In genomic region chr7:76225951-76226350, GRCh38 we compare ENCODE assay signal across 24 cellular contexts. TPM values are rescaled to one million over a fixed set of nuclear protein-coding genes. Genes with fewer than 3 reads are reported as not detected.
DNase-seq lines count a peak whose midpoint lies in the region; ATAC-seq, FAIRE-seq and TF ChIP-seq lines count a peak whose summit lies in the region.
"Had no signal": no experiment of that assay in that cellular context is flagged by ENCODE, and none has a peak within 500 bp of the region (broad histone marks: within the 10 kb centered on the region; RNA-seq: fewer than 3 reads in every experiment).

No MANE protein-coding gene starts in this region.

- CTCF ChIA-PET in HepG2 (lab: Yijun Ruan, JAX; ENCODE audit: low intra/inter-chr PET ratio, low total read pairs) = no interaction called here
- CTCF ChIA-PET in H1 (lab: Charles Lee; ENCODE audit: partially characterized antibody) = interaction anchor here (0.9 to 4.6 kb wide), 6 partner anchors 20 to 47 kb away, joined by 3 to 24 read pairs (median 4); partner anchors contain the start of gene SRRM3

- no peak for TF ChIP-seq EP300 in HepG2 (IDR thresholded peaks at IDR 0.05; ENCODE audit: low read depth in 2 of 2, low read length in 2 of 2)
- no peak for TF ChIP-seq EP300 in HepG2 (CRISPR knock-in tag; IDR thresholded peaks at IDR 0.05; ENCODE audit: borderline replicate concordance)
- TF ChIP-seq EP300 in H1 (IDR thresholded peaks at IDR 0.05; ENCODE audit: borderline replicate concordance in 1 of 2, low read depth in 2 of 2, low read length in 2 of 2) = no peak

- ATAC-seq in HepG2 (peak; percentile 84), right lobe of liver (no peak), GM18867 (IDR thresholded peaks at IDR 0.05; ENCODE audit: unreplicated experiment) (no peak)

- H2AFZ ChIP-seq in HepG2 (ENCODE audit: low read length) = no peak overlapping the region
- H2AFZ ChIP-seq in H1 (ENCODE audit: low read length) = no peak overlapping the region
- H2AFZ ChIP-seq in trophoblast cell (ENCODE audit: insufficient read depth, low read length, poor library complexity) = no peak overlapping the region

- TF ChIP-seq CTCF in HepG2 (CRISPR knock-in tag; IDR thresholded peaks at IDR 0.05) (no peak), right lobe of liver (IDR thresholded peaks at IDR 0.05) (no peak), H1 (IDR thresholded peaks at IDR 0.05; ENCODE audit: control extremely low read depth in 1 of 3, insufficient read depth in 1 of 3, low read depth in 1 of 3, low read length in 3 of 3) (no peak)

- H2BK15ac ChIP-seq in H1 (ENCODE audit: low read length) = 0 out of 2 replicates have a peak overlapping the region, but pooled peaks have one; percentile 1

- H2BK20ac ChIP-seq in H1 (ENCODE audit: low read length) = no peak overlapping the region

- H3K56ac ChIP-seq in H1 (replicated peaks; ENCODE audit: insufficient read length, low read depth, low read length) = no peak overlapping the region

- in situ Hi-C loops in HepG2 (cut with HindIII; ENCODE audit: extremely low pct_ligation_motif_present, low pct_unique_long_range_greater_than_20kb) = loop anchor here (5.0 kb wide), 1 partner anchor 36 kb away; no protein-coding TSS in a partner anchor

- H2AK5ac ChIP-seq in H1 (ENCODE audit: low read depth, low read length) (no peak overlapping the region), trophoblast cell (ENCODE audit: low read length) (no peak overlapping the region)

- H2BK120ac ChIP-seq in H1 (replicated peaks; ENCODE audit: low read depth, low read length) (no peak overlapping the region), trophoblast cell (ENCODE audit: insufficient read depth, low read length, poor library complexity) (no peak overlapping the region)

- FAIRE-seq in HepG2 (lab: Jason Lieb, UNC) = no peak
- FAIRE-seq in H1 (lab: Jason Lieb, UNC) = no peak
- FAIRE-seq: A204.1, GM12878, GM12892, GM18507, GM19239 had no signal

- no peak for TF ChIP-seq POLR2A in HepG2 (IDR thresholded peaks at IDR 0.05; ENCODE audit: insufficient read depth in 1 of 2, low read depth in 2 of 2, low read length in 2 of 2)
- TF ChIP-seq POLR2A in right lobe of liver (IDR thresholded peaks at IDR 0.05) = no peak
- TF ChIP-seq POLR2A in H1 (IDR thresholded peaks at IDR 0.05; ENCODE audit: control extremely low read depth in 1 of 2, low read depth in 2 of 2, low read length in 2 of 2) = no peak

- H3K27ac ChIP-seq in HepG2 (ENCODE audit: extremely low read length, insufficient read depth, low read length) (no peak overlapping the region), right lobe of liver (no peak overlapping the region), H1 (ENCODE audit: low read depth, low read length) (no peak overlapping the region), trophoblast cell (ENCODE audit: low read depth, low read length) (no peak overlapping the region)
- H3K27ac ChIP-seq: BLaER1 had no signal

- no peak overlapping the region for H3K14ac ChIP-seq in H1 (ENCODE audit: insufficient read length)
- H3K14ac ChIP-seq in trophoblast cell (ENCODE audit: low read length) = no peak overlapping the region

- no peak overlapping the region for H3K23ac ChIP-seq in H1 (ENCODE audit: insufficient read length)
- H3K23ac ChIP-seq in trophoblast cell (ENCODE audit: low read length) = no peak overlapping the region

- POLR2A ChIA-PET in HepG2 (lab: Yijun Ruan, JAX) = no interaction called here
- POLR2A ChIA-PET in H1 (lab: Charles Lee; ENCODE audit: partially characterized antibody) = interaction anchor here (1.0 to 6.4 kb wide), 6 partner anchors 8 to 31 kb away, joined by 3 to 41 read pairs (median 4); no protein-coding TSS in a partner anchor

- no peaks in the 10 kb centered on the region for H3K79me2 ChIP-seq in HepG2 (ENCODE audit: insufficient read depth, low read length)
- no peaks in the 10 kb centered on the region for H3K79me2 ChIP-seq in H1 (ENCODE audit: control insufficient read depth in 1 of 2, insufficient read depth in 2 of 2, low read length in 2 of 2)
- H3K79me2 ChIP-seq in trophoblast cell (ENCODE audit: control insufficient read depth, insufficient read depth, low read length, poor library complexity) = no peaks in the 10 kb centered on the region

- no peak overlapping the region for H3K4me3 ChIP-seq in HepG2 (replicated peaks in 1 of 3; ENCODE audit: insufficient read depth in 1 of 3, low read depth in 2 of 3, low read length in 3 of 3)
- H3K4me3 ChIP-seq in right lobe of liver = no peak overlapping the region
- no peak overlapping the region for H3K4me3 ChIP-seq in H1 (ENCODE audit: extremely low read depth in 1 of 4, insufficient read depth in 2 of 4, low read depth in 3 of 4, low read length in 4 of 4)
- peak overlapping the region; percentile 49 for H3K4me3 ChIP-seq in trophoblast cell (ENCODE audit: low read depth, low read length)
- H3K4me3 ChIP-seq: BLaER1, GM12878 had no signal

- H4K12ac ChIP-seq in trophoblast cell (ENCODE audit: low read depth, low read length) = no peak overlapping the region

- TF ChIP-seq RAD21 in HepG2 (CRISPR knock-in tag; IDR thresholded peaks at IDR 0.05) (no peak), H1 (IDR thresholded peaks at IDR 0.05 in 1 of 2, conservative IDR thresholded peaks at IDR 0.05 in 1 of 2; ENCODE audit: low read depth in 2 of 2, low read length in 2 of 2) (no peak)

- no TSS peak for BruUV-seq in HepG2 (replicated peaks; lab: Mats Ljungman, UMichigan)

- H2BK12ac ChIP-seq in H1 (ENCODE audit: low read depth, low read length) (peak overlapping the region; percentile 90; the same call in 1 of the 2 replicates), trophoblast cell (ENCODE audit: low read length) (no peak overlapping the region)

- H4K20me1 ChIP-seq in HepG2 (ENCODE audit: insufficient read depth, low read length) (0 out of 2 replicates have a peak, but pooled peaks cover 6% of the 10 kb centered on the region), H1 (replicated peaks in 1 of 2; ENCODE audit: control insufficient read depth in 1 of 2, insufficient read depth in 2 of 2, low read length in 2 of 2) (no peaks in the 10 kb centered on the region)

- H4K8ac ChIP-seq in H1 (ENCODE audit: extremely low read depth, insufficient read depth, low read length) = no peak overlapping the region
- H4K8ac ChIP-seq in trophoblast cell (ENCODE audit: low read depth, low read length) = no peak overlapping the region

- no peaks in the 10 kb centered on the region for H3K9me3 ChIP-seq in HepG2 (ENCODE audit: low read length)
- H3K9me3 ChIP-seq in right lobe of liver = no peaks in the 10 kb centered on the region
- H3K9me3 ChIP-seq in H1 (ENCODE audit: insufficient read depth in 2 of 2, low read depth in 1 of 2, low read length in 1 of 2) = no peaks in the 10 kb centered on the region
- H3K9me3 ChIP-seq in trophoblast cell (ENCODE audit: insufficient read depth, low read depth, low read length) = no peaks in the 10 kb centered on the region
- H3K9me3 ChIP-seq: BE2C, BLaER1 had no signal

- no peaks in the 10 kb centered on the region for H3K23me2 ChIP-seq in H1 (ENCODE audit: low read depth, low read length)

- H3K18ac ChIP-seq in H1 (ENCODE audit: extremely low read depth, low read length) = no peak overlapping the region
- H3K18ac ChIP-seq in trophoblast cell (ENCODE audit: low read length) = no peak overlapping the region

- intact Hi-C loops in HepG2 (cut with micrococcal nuclease; ENCODE audit: unreplicated experiment) (no loop called here), right lobe of liver (cut with DNase I) (no loop called here)

- H3K4me2 ChIP-seq in HepG2 (ENCODE audit: low read depth, low read length) (no peak overlapping the region), H1 (ENCODE audit: insufficient read depth in 1 of 2, low read depth in 2 of 2, low read length in 2 of 2) (no peak overlapping the region), trophoblast cell (ENCODE audit: low read length) (no peak overlapping the region)
- H3K4me2 ChIP-seq: BLaER1 had no signal

- WGBS in HepG2 (ENCODE audit: low lambda C conversion rate) = 0% methylated on average over 2 of the region's 2 CpGs
- 21% methylated on average over 2 of the region's 2 CpGs for WGBS in right lobe of liver (ENCODE audit: insufficient coverage, low coverage, low lambda C conversion rate, missing lambda C conversion rate)
- WGBS in H1 (ENCODE audit: extremely low coverage in 1 of 2, insufficient coverage in 1 of 2, insufficient read length in 1 of 2, insufficient replicate concordance in 2 of 2, low coverage in 1 of 2, low lambda C conversion rate in 2 of 2, missing lambda C conversion rate in 1 of 2), 2 experiments = 90% methylated on average over 2 of the region's 2 CpGs; no CpG with 5 or more reads in 1 of the 2 experiments
- no CpG with 5 or more reads among the region's 2 CpGs for WGBS in trophoblast cell (ENCODE audit: extremely low coverage, insufficient coverage, insufficient read length)

- H4K91ac ChIP-seq in H1 (replicated peaks; ENCODE audit: insufficient read length, low read length) = no peak overlapping the region
- no peak overlapping the region for H4K91ac ChIP-seq in trophoblast cell (ENCODE audit: low read depth, low read length)

- H2BK5ac ChIP-seq in H1 (ENCODE audit: low read depth, low read length) (no peak overlapping the region), trophoblast cell (ENCODE audit: low read depth, low read length, poor library complexity) (no peak overlapping the region)

- H3K27me3 ChIP-seq in HepG2 (ENCODE audit: control insufficient read depth in 1 of 2, insufficient read depth in 2 of 2, low read length in 2 of 2) = no peaks in the 10 kb centered on the region; a peak in 1 of 5 replicates
- H3K27me3 ChIP-seq in right lobe of liver = no peaks in the 10 kb centered on the region
- H3K27me3 ChIP-seq in H1 (replicated peaks in 1 of 4; ENCODE audit: control insufficient read depth in 3 of 4, extremely low read depth in 1 of 4, insufficient read depth in 3 of 4, low read length in 3 of 4) = no peaks in the 10 kb centered on the region
- H3K27me3 ChIP-seq in trophoblast cell (ENCODE audit: insufficient read depth, low read length) = no peaks in the 10 kb centered on the region
- H3K27me3 ChIP-seq: BE2C had no signal

- H3K36me3 ChIP-seq in HepG2 (replicated peaks in 1 of 2; ENCODE audit: control insufficient read depth in 1 of 2, insufficient read depth in 2 of 2, low read length in 2 of 2) (no peaks in the 10 kb centered on the region), right lobe of liver (no peaks in the 10 kb centered on the region), H1 (ENCODE audit: control insufficient read depth in 2 of 4, insufficient read depth in 4 of 4, low read length in 3 of 4) (no peaks in the 10 kb centered on the region), trophoblast cell (ENCODE audit: control insufficient read depth in 1 of 2, insufficient read depth in 2 of 2, low read length in 2 of 2) (no peaks in the 10 kb centered on the region)
- H3K36me3 ChIP-seq: BLaER1 had no signal

- no peak overlapping the region for H4K5ac ChIP-seq in H1 (ENCODE audit: insufficient read length, low read depth, low read length)

- H3K79me1 ChIP-seq in H1 (ENCODE audit: low read depth, low read length) (no peaks in the 10 kb centered on the region), trophoblast cell (ENCODE audit: low read length) (no peaks in the 10 kb centered on the region)

- no peak overlapping the region for H3K4ac ChIP-seq in H1 (replicated peaks; ENCODE audit: insufficient read length, low read depth, low read length)
- H3K4ac ChIP-seq in trophoblast cell (ENCODE audit: low read depth, low read length) = no peak overlapping the region

- DNase-seq in HepG2 (ENCODE audit: low spot score) (peak; percentile 28), right lobe of liver (no peak), H1 (ENCODE audit: low read depth in 1 of 2, low spot score in 2 of 2) (no peak), trophoblast cell (no peak), NCI-H1105 (lab: John Stamatoyannopoulos, UW) (no peak)
- DNase-seq in NK-92 treated with Interleukin-12 subunit alpha and Interleukin-12 subunit beta, amount 100 ng/mL, for 24 hours (lab: John Stamatoyannopoulos, UW) = no peak
- DNase-seq: 8988T, BE2C, COR-L47, DMS 273 treated with DMSO at 0.1 percent for 48 hours, DMS153, DMS53, DMS79 had no signal

- peaks cover 8% of the 10 kb centered on the region for H3K4me1 ChIP-seq in HepG2 (ENCODE audit: insufficient read depth, low read length)
- H3K4me1 ChIP-seq in right lobe of liver = no peaks in the 10 kb centered on the region
- H3K4me1 ChIP-seq in H1 (replicated peaks in 1 of 4; ENCODE audit: control insufficient read depth in 3 of 4, insufficient read depth in 4 of 4, low read length in 3 of 4) = peaks cover 5 to 18% (median 7%) of the 10 kb centered on the region in 4 experiments
- no peaks in the 10 kb centered on the region for H3K4me1 ChIP-seq in trophoblast cell (ENCODE audit: control insufficient read depth in 1 of 2, insufficient read depth in 2 of 2, low read length in 2 of 2)
- H3K4me1 ChIP-seq: BE2C had no signal

- H3K9ac ChIP-seq in HepG2 (ENCODE audit: insufficient read depth, low read depth, low read length) = no peak overlapping the region
- H3K9ac ChIP-seq in H1 (replicated peaks in 1 of 4; ENCODE audit: extremely low read depth in 1 of 4, low read depth in 3 of 4, low read length in 3 of 4) = no peak overlapping the region; a peak in 1 of 7 replicates
- no peak overlapping the region for H3K9ac ChIP-seq in trophoblast cell (ENCODE audit: low read length)
- H3K9ac ChIP-seq: BLaER1 had no signal

RNA-seq across cellular contexts. Expression of gene SRRM3, which starts 24.3 kb away (rescaled TPM):
- 0.11 and 0.13 TPM in 2 replicates for total RNA-seq in HepG2 (2016; rRNA removed; fragmentation: Illumina TruSeq; extraction: Trizol)
- total RNA-seq in HepG2 (2016; cell fraction: cytosol; rRNA removed; fragmentation: Illumina TruSeq; extraction: Trizol; ENCODE audit: low read depth) = 0.09 TPM in 1 of 2 replicates, not detected in the other
- total RNA-seq in HepG2 (2016; cell fraction: insoluble cytoplasmic fraction; rRNA removed; fragmentation: Illumina TruSeq; extraction: Trizol) = 0.09 and 0.24 TPM in 2 replicates
- total RNA-seq in HepG2 (2016; cell fraction: membrane; rRNA removed; fragmentation: Illumina TruSeq; extraction: Trizol) = 0.06 and 0.10 TPM in 2 replicates
- total RNA-seq in HepG2 (2016; cell fraction: nucleus; rRNA removed; fragmentation: Illumina TruSeq; extraction: Trizol) = 0.22 and 0.47 TPM in 2 replicates
- 0.54 and 0.59 TPM in 2 replicates for polyA plus RNA-seq in HepG2 (2011; rRNA removed)
- polyA plus RNA-seq in HepG2 (2011; cell fraction: cytosol; rRNA removed) = 0.09 and 0.23 TPM in 2 replicates
- polyA plus RNA-seq in HepG2 (2011; cell fraction: nucleus; rRNA removed) = 1.7 and 2.2 TPM in 2 replicates
- 0.71 and 0.80 TPM in 2 replicates for polyA plus RNA-seq in HepG2 (2012)
- polyA plus RNA-seq in HepG2 (2016; cell fraction: cytosol; fragmentation: Illumina TruSeq; extraction: Trizol; ENCODE audit: low read depth) = not detected in 2 replicates
- polyA plus RNA-seq in HepG2 (2016; cell fraction: insoluble cytoplasmic fraction; fragmentation: Illumina TruSeq; extraction: Trizol; ENCODE audit: low read depth) = 0.21 and 0.25 TPM in 2 replicates
- 0.11 TPM in 1 of 2 replicates, not detected in the other for polyA plus RNA-seq in HepG2 (2016; cell fraction: membrane; fragmentation: Illumina TruSeq; extraction: Trizol; ENCODE audit: low read depth)
- polyA plus RNA-seq in HepG2 (2016; cell fraction: nucleus; fragmentation: Illumina TruSeq; extraction: Trizol; ENCODE audit: insufficient read depth, low read depth) = 1.1 and 1.3 TPM in 2 replicates
- 0.12 and 1.4 TPM in 2 replicates for polyA minus RNA-seq in HepG2 (2011; rRNA and poly(A)+ RNA removed; ENCODE audit: low replicate concordance)
- 0.30 TPM in 1 of 2 replicates, not detected in the other for polyA minus RNA-seq in HepG2 (2011; cell fraction: cytosol; rRNA and poly(A)+ RNA removed)
- 0.26 and 0.37 TPM in 2 replicates for polyA minus RNA-seq in HepG2 (2011; cell fraction: nucleus; rRNA and poly(A)+ RNA removed)
- under 1 TPM in 4 of 6 experiments, not detected in 2; 0.14 to 0.37 (median 0.19) TPM for total RNA-seq in right lobe of liver
- total RNA-seq in H1 (2021; fragmentation: NEBNext Ultra II Directional; extraction: Animal tissue kit (Norgen Biotek cat#: 25700)) = 16.0 and 17.4 TPM in 2 replicates
- polyA plus RNA-seq in H1 (2011; rRNA removed) = 10.4 and 18.4 TPM in 2 replicates
- polyA plus RNA-seq in H1 (2011; cell fraction: cytosol; rRNA removed) = 12.8 TPM
- polyA plus RNA-seq in H1 (2011; cell fraction: nucleus; rRNA removed) = 19.3 TPM
- 12.4 to 19.0 TPM (median 18.1 TPM) in 4 replicates for polyA plus RNA-seq in H1 (2012, experiment 1 of 2)
- 15.2 TPM for polyA plus RNA-seq in H1 (2012, experiment 2 of 2)
- 10.6 TPM for polyA plus RNA-seq in H1 (2013, experiment 1 of 2)
- 8.8 TPM for polyA plus RNA-seq in H1 (2013, experiment 2 of 2)
- polyA minus RNA-seq in H1 (2011; rRNA and poly(A)+ RNA removed) = 6.3 and 10.2 TPM in 2 replicates
- 12.8 TPM for polyA minus RNA-seq in H1 (2011; cell fraction: cytosol; rRNA and poly(A)+ RNA removed)
- polyA minus RNA-seq in H1 (2011; cell fraction: nucleus; rRNA and poly(A)+ RNA removed) = 12.0 TPM
- polyA plus RNA-seq in trophoblast cell (2013) = 2.6 and 2.8 TPM in 2 replicates
- total RNA-seq: CD4-positive, alpha-beta memory T cell; CD4-positive, CD25-positive, alpha-beta regulatory T cell; CD8-positive, alpha-beta memory T cell had no signal
- polyA plus RNA-seq: CD14-positive monocyte; CD4-positive, alpha-beta memory T cell; CD4-positive, CD25-positive, alpha-beta regulatory T cell; CD8-positive, alpha-beta memory T cell had no signal

Comparison
In these comparisons a context has a peak if more than half of its experiments do, and no peak if none do; other contexts are left out.
1. RNA of gene SRRM3, which starts 24.3 kb away (total RNA-seq): 16.0 to 17.4 TPM in H1; 0.14 to 0.37 TPM in right lobe of liver and 0.06 to 0.47 TPM in HepG2; every median in the first group is over 10 times any median in the second.